ENCODE assay signal across 15 cellular contexts in the genomic region with DNA sequence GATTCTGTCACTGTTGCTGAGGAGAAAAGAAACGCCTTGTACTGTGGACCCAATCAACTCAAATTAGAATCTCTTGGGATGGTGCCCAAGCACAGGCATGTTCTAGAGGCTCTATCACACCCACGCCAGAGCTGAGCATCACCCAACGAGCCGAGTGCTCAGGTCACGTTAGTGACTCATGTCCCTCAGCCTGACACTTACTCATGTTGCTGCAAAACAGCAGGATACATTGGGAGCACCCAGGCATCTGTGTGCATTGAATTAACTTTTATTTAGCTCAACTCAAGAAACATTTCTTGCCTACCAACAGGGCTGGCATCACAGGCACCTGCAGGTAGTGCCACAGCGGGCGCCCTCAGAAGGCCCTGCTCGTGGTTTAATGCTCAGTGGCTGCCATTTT.
DNase-seq lines count a peak whose midpoint lies in the region; ATAC-seq and TF ChIP-seq lines count a peak whose summit lies in the region.
"Had no signal": no experiment of that assay in that cellular context is flagged by ENCODE, and none has a peak within 500 bp of the region (broad histone marks: within the 10 kb centered on the region; RNA-seq: fewer than 3 reads in every experiment).

No MANE protein-coding gene starts in this region.

- H3K4me1 ChIP-seq in left lung = peaks cover 19 to 37% of the 10 kb centered on the region in 2 donors
- H3K4me1 ChIP-seq: SJCRH30 had no signal

- no peaks in the 10 kb centered on the region for H3K36me3 ChIP-seq in left lung
- H3K36me3 ChIP-seq: SJCRH30 had no signal

- peaks cover 72% of the 10 kb centered on the region for H3K4me1 Mint-ChIP-seq in HFFc6 (ENCODE audit: low read depth)
- H3K4me1 Mint-ChIP-seq: CD4-positive, alpha-beta memory T cell had no signal

- no peaks in the 10 kb centered on the region for H3K36me3 Mint-ChIP-seq in HFFc6 (ENCODE audit: low read depth)
- H3K36me3 Mint-ChIP-seq: CD4-positive, alpha-beta memory T cell had no signal

- DNase-seq in AG08396 (ENCODE audit: low spot score) = peak; percentile 60
- DNase-seq in HFFc6 = peak; percentile 58
- DNase-seq in dorsolateral prefrontal cortex = peak in 8 of 10 donors; percentile 39 to 80 (median 64)
- DNase-seq in left lung = peak in 1 of 2 donors; percentile 39
- no peak for DNase-seq in NCI-H226
- no peak for DNase-seq in epidermal melanocyte (ENCODE audit: insufficient read length, low spot score)
- DNase-seq in stimulated activated CD4-positive, alpha-beta T cell treated with anti-CD3 and anti-CD28 coated beads, Interleukin-2, amount 100 ng/mL, for 24 hours = no peak
- DNase-seq: CD4-positive, alpha-beta memory T cell; head of caudate nucleus; NCI-H187 treated with DMSO at 0.1 percent for 48 hours; SJCRH30; stimulated activated CD4-positive, alpha-beta T cell treated with anti-CD3 and anti-CD28 coated beads, Interleukin-12 subunit alpha, Interleukin-12 subunit beta, amount 100 ng/mL, for 4 hours had no signal

- H3K27ac ChIP-seq in dorsolateral prefrontal cortex (peak overlapping the region in 43 of 59 donors; percentile 15 to 90 (median 74)), left lung (no peak overlapping the region)
- H3K27ac ChIP-seq: coronary artery, SJCRH30 had no signal

- H3K27me3 ChIP-seq in dorsolateral prefrontal cortex (no peaks in the 10 kb centered on the region), left lung (no peaks in the 10 kb centered on the region)
- H3K27me3 ChIP-seq: SJCRH30 had no signal

- no peaks in the 10 kb centered on the region for H3K9me3 Mint-ChIP-seq in HFFc6

- H3K27me3 Mint-ChIP-seq in HFFc6 (ENCODE audit: insufficient read depth) = no peaks in the 10 kb centered on the region; the same call in none of the 2 replicates

- H3K4me3 ChIP-seq in dorsolateral prefrontal cortex (no peak overlapping the region), left lung (no peak overlapping the region)
- H3K4me3 ChIP-seq: coronary artery, SJCRH30 had no signal

- H3K27ac Mint-ChIP-seq in HFFc6 = no peak overlapping the region
- H3K27ac Mint-ChIP-seq: activated T-helper 2 cell treated with anti-CD3 and anti-CD28 coated beads, Interferon-gamma antibody, Interleukin-2, Interleukin-4, amounts not matched to agents 10 μg/mL and 5 μg/mL and 100 μg/mL, durations not matched to agents 14 hours and 24 hours and 36 hours; CD4-positive, alpha-beta memory T cell had no signal

- ATAC-seq in left lung (peak; percentile 20), GM19351 (IDR thresholded peaks at IDR 0.05; ENCODE audit: unreplicated experiment) (no peak)

- TF ChIP-seq CTCF in HFFc6 (IDR thresholded peaks at IDR 0.05) (no peak), dorsolateral prefrontal cortex (IDR thresholded peaks at IDR 0.05 in 54 of 56, conservative IDR thresholded peaks at IDR 0.05 in 2 of 56; ENCODE audit: low read depth in 1 of 56, partially characterized antibody in 56 of 56) (no peak), left lung (IDR thresholded peaks at IDR 0.05) (no peak)

- H3K4me3 Mint-ChIP-seq in HFFc6 = no peak overlapping the region
- H3K4me3 Mint-ChIP-seq: CD4-positive, alpha-beta memory T cell had no signal

- no peaks in the 10 kb centered on the region for H3K9me3 ChIP-seq in left lung
- H3K9me3 ChIP-seq: SJCRH30 had no signal

- intact Hi-C loops in dorsolateral prefrontal cortex (cut with DNase I) (loop anchor here in 1 of 2 donors (5.0 kb wide), 2 partner anchors 148 to 157 kb away; a partner anchor contains a TSS), left lung (cut with DNase I) (no loop called here)

Comparison
In these comparisons a context has a peak if more than half of its experiments do, and no peak if none do; other contexts are left out.
1. DNase-seq: peak in AG08396 (single experiment), HFFc6 (single experiment) and dorsolateral prefrontal cortex (8 of 10); none in NCI-H226 (single experiment), epidermal melanocyte (single experiment) and stimulated activated CD4-positive, alpha-beta T cell treated with anti-CD3 and anti-CD28 coated beads, Interleukin-2, amount 100 ng/mL, for 24 hours (0 of 2).
2. H3K27ac ChIP-seq: peak in dorsolateral prefrontal cortex (43 of 59); none in left lung (0 of 2).